Comparison of ENCODE assay signal across 8 cellular contexts in the genomic region with DNA sequence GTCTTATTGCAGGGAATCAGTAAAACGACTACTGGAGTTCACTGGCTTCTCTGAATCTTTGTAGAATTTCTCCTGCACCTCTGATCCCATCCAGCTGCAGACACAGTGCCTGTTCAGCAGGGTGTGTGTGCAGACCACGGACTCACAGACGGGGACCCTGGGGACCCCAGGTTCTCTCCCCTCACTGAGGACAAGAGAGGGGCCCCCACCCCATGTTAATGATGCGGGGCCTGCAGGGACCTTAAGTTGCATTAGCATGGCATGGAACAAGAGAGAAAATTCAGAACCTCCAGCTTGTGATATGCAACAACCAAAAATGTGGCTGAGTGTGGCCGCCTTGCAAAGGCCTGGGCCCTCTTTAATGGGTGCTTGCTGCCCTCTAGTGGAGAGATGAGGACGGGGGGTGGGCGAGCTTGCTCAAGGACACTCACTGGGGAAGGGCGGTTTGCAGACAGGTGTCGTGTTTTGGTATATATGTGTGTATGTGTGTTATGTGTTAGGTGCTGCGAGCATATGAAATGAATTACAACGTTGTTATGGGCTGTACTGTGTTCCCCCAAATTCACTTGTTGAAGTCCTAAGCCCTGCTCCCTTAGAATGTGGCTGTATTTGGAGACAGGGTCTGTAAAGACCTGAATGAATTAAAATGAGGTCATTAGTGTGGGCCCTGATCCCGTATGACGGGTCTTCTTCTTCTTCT.
DNase-seq lines count a peak whose midpoint lies in the region; ATAC-seq, FAIRE-seq and TF ChIP-seq lines count a peak whose summit lies in the region.

No MANE protein-coding gene starts in this region.

- no peak overlapping the region for H3K4me3 Mint-ChIP-seq in osteocyte (ENCODE audit: unreplicated experiment)

- H3K27me3 ChIP-seq in RWPE2 (ENCODE audit: insufficient read depth, poor library complexity, severe bottlenecking) (no peaks in the 10 kb centered on the region), thyroid gland (no peaks in the 10 kb centered on the region)

- no peak for FAIRE-seq in frontal cortex (lab: Jason Lieb, UNC)

- H3K4me3 ChIP-seq in RWPE2 (ENCODE audit: severe bottlenecking) = no peak overlapping the region
- H3K4me3 ChIP-seq in thyroid gland (replicated peaks in 1 of 3) = no peak overlapping the region

- H3K36me3 Mint-ChIP-seq in osteocyte (ENCODE audit: unreplicated experiment) = no peaks in the 10 kb centered on the region

- no peaks in the 10 kb centered on the region for H3K9me3 Mint-ChIP-seq in osteocyte (ENCODE audit: unreplicated experiment)

- intact Hi-C loops in thyroid gland (cut with DNase I) = loop anchor here (5.0 to 10.0 kb wide), 3 partner anchors 133 to 485 kb away; partner anchors contain the start of gene ESS2

- 16 to 18% methylated on average over 12 to 13 of the region's 13 CpGs for WGBS in thyroid gland, 2 donors

- no peak for TF ChIP-seq POLR2A in thyroid gland (IDR thresholded peaks at IDR 0.05)

- ATAC-seq in RWPE2 (ENCODE audit: low read depth) = peak; percentile 84
- no peak for ATAC-seq in GM21717 (IDR thresholded peaks at IDR 0.05; ENCODE audit: unreplicated experiment)

- H3K4me1 ChIP-seq in RWPE2 (ENCODE audit: insufficient read depth, poor library complexity, severe bottlenecking) = no peaks in the 10 kb centered on the region
- no peaks in the 10 kb centered on the region for H3K4me1 ChIP-seq in thyroid gland

- peaks cover 8% of the 10 kb centered on the region for H3K4me1 Mint-ChIP-seq in osteocyte (ENCODE audit: unreplicated experiment)

- H3K27me3 Mint-ChIP-seq in osteocyte (ENCODE audit: unreplicated experiment) = peaks cover 6% of the 10 kb centered on the region

- TF ChIP-seq CTCF in RWPE2 (IDR thresholded peaks at IDR 0.05; ENCODE audit: poor library complexity, severe bottlenecking) (peak; percentile 88), osteocyte (IDR thresholded peaks at IDR 0.05) (peak; percentile 99), thyroid gland (IDR thresholded peaks at IDR 0.05) (peak; percentile 40 to 94 (median 89))

- no peaks in the 10 kb centered on the region for H3K36me3 ChIP-seq in RWPE2 (ENCODE audit: low read depth)
- no peaks in the 10 kb centered on the region for H3K36me3 ChIP-seq in thyroid gland

- H3K27ac Mint-ChIP-seq in osteocyte (ENCODE audit: unreplicated experiment) = no peak overlapping the region

- peak; percentile 43 for DNase-seq in DMS79 treated with DMSO at 0.1 percent for 48 hours (lab: John Stamatoyannopoulos, UW)
- peak; percentile 79 for DNase-seq in Kasumi-1 (lab: John Stamatoyannopoulos, UW)
- no peak for DNase-seq in RWPE2 (ENCODE audit: low spot score)
- DNase-seq in activated effector memory CD4-positive, alpha-beta T cell treated with Interleukin-2 at 50 U/mL for 16 hours = peak; percentile 71
- peak; percentile 76 to 91 for DNase-seq in frontal cortex (ENCODE audit: low spot score in 2 of 2)
- peak; percentile 93 for DNase-seq in osteocyte (ENCODE audit: extremely low spot score, unreplicated experiment)
- peak; percentile 83 to 86 for DNase-seq in thyroid gland

- no peak overlapping the region for H3K27ac ChIP-seq in RWPE2 (ENCODE audit: poor library complexity, severe bottlenecking)
- no peak overlapping the region for H3K27ac ChIP-seq in thyroid gland

- H3K9me3 ChIP-seq in RWPE2 (ENCODE audit: severe bottlenecking) = no peaks in the 10 kb centered on the region
- no peaks in the 10 kb centered on the region for H3K9me3 ChIP-seq in thyroid gland
